Comparison of ENCODE assay signal across 21 cellular contexts in the genomic region with DNA sequence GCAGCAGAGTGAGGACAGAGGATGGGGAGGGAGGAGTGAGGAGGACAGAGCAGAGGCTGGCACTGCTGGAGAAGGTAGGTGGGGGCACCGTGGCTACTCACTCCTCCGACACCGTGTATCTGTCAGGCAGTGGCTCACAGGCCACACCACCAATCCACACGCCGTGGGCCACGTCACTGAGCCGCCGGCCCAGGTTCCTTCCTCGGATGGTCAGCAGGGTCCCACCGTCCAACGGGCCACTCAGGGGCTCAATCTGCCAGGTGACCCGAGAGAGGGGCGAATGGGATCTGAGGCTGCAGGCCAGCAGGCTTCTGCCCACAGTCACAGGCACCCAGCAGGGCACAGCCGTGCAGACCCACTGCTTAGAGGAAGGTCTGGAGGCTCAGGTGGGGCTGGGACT. TPM values are rescaled to one million over a fixed set of nuclear protein-coding genes. Genes with fewer than 3 reads are reported as not detected.
DNase-seq lines count a peak whose midpoint lies in the region; ATAC-seq, FAIRE-seq and TF ChIP-seq lines count a peak whose summit lies in the region.
"Had no signal": no experiment of that assay in that cellular context is flagged by ENCODE, and none has a peak within 500 bp of the region (broad histone marks: within the 10 kb centered on the region; RNA-seq: fewer than 3 reads in every experiment).

No MANE protein-coding gene starts in this region.

- DNase-seq in CD8-positive, alpha-beta T cell: no peak
- DNase-seq in glutamatergic neuron: no peak
- no peak for DNase-seq in SK-N-DZ (ENCODE audit: low spot score)
- no peak for DNase-seq in urothelium cell line (ENCODE audit: low spot score)
- DNase-seq: ACHN, HCEC 1CT, MV-4-11, NCI-H1417, NCI-H187, NCI-H2227 treated with DMSO at 0.1 percent for 48 hours, NCI-H510A treated with DMSO at 0.1 percent for 48 hours, NCI-H82, SHP77 treated with DMSO at 0.1 percent for 48 hours had no signal

- no peaks in the 10 kb centered on the region for H3K9me3 Mint-ChIP-seq in CD8-positive, alpha-beta T cell
- H3K9me3 Mint-ChIP-seq in activated T-helper 17 cell treated with anti-CD3 and anti-CD28 coated beads, Interleukin-2, amount 50 U/mL, for 72 hours: no peaks in the 10 kb centered on the region
- peaks cover 5% of the 10 kb centered on the region for H3K9me3 Mint-ChIP-seq in glutamatergic neuron (ENCODE audit: unreplicated experiment)
- H3K9me3 Mint-ChIP-seq in stimulated activated memory B cell treated with anti-CD40 and anti-IgM and Interleukin-4, amounts not matched to agents 10 μg/mL and 1 μg/mL and 100 μg/mL, for 72 hours: no peaks in the 10 kb centered on the region

- no peaks in the 10 kb centered on the region for H3K27me3 Mint-ChIP-seq in CD8-positive, alpha-beta T cell (ENCODE audit: low read depth)
- no peaks in the 10 kb centered on the region for H3K27me3 Mint-ChIP-seq in activated T-helper 17 cell treated with anti-CD3 and anti-CD28 coated beads, Interleukin-2, amount 50 U/mL, for 72 hours
- H3K27me3 Mint-ChIP-seq in glutamatergic neuron (ENCODE audit: unreplicated experiment): peaks cover 14% of the 10 kb centered on the region
- H3K27me3 Mint-ChIP-seq in stimulated activated memory B cell treated with anti-CD40 and anti-IgM and Interleukin-4, amounts not matched to agents 10 μg/mL and 1 μg/mL and 100 μg/mL, for 72 hours: no peaks in the 10 kb centered on the region

- H3K4me1 ChIP-seq in CD8-positive, alpha-beta T cell (ENCODE audit: insufficient read depth, low read length): peaks cover 30% of the 10 kb centered on the region

- H3K27ac ChIP-seq in CD8-positive, alpha-beta T cell (ENCODE audit: low read depth, low read length): no peak overlapping the region
- H3K27ac ChIP-seq: HL-60, KMS-11 had no signal

- no peak overlapping the region for H3K4me3 ChIP-seq in CD8-positive, alpha-beta T cell (ENCODE audit: low read depth, low read length)

- intact Hi-C loops in CD8-positive, alpha-beta T cell (cut with DNase I, micrococcal nuclease): no loop called here

- no peaks in the 10 kb centered on the region for H3K9me3 ChIP-seq in CD8-positive, alpha-beta T cell (ENCODE audit: low read length)

- CTCF ChIA-PET in CD8-positive, alpha-beta T cell (lab: Charles Lee): no interaction called here

- peak overlapping the region; percentile 79 for H3K27ac Mint-ChIP-seq in CD8-positive, alpha-beta T cell
- H3K27ac Mint-ChIP-seq in activated T-helper 17 cell treated with anti-CD3 and anti-CD28 coated beads, Interleukin-2, amount 50 U/mL, for 72 hours: peak overlapping the region; percentile 67
- H3K27ac Mint-ChIP-seq in glutamatergic neuron (ENCODE audit: unreplicated experiment): peak overlapping the region; percentile 52
- peak overlapping the region; percentile 91 for H3K27ac Mint-ChIP-seq in stimulated activated memory B cell treated with anti-CD40 and anti-IgM and Interleukin-4, amounts not matched to agents 10 μg/mL and 1 μg/mL and 100 μg/mL, for 72 hours

- POLR2A ChIA-PET in CD8-positive, alpha-beta T cell (lab: Charles Lee): no interaction called here

- no peaks in the 10 kb centered on the region for H3K27me3 ChIP-seq in CD8-positive, alpha-beta T cell (ENCODE audit: insufficient read depth, low read length)

- no peaks in the 10 kb centered on the region for H3K36me3 ChIP-seq in CD8-positive, alpha-beta T cell (ENCODE audit: insufficient read depth, low read length)

- no peak for TF ChIP-seq CTCF in CD8-positive, alpha-beta T cell (IDR thresholded peaks at IDR 0.05)
- TF ChIP-seq CTCF in glutamatergic neuron (IDR thresholded peaks at IDR 0.05; ENCODE audit: partially characterized antibody, unreplicated experiment): no peak

- H3K4me3 Mint-ChIP-seq in CD8-positive, alpha-beta T cell: no peak overlapping the region
- H3K4me3 Mint-ChIP-seq in activated T-helper 17 cell treated with anti-CD3 and anti-CD28 coated beads, Interleukin-2, amount 50 U/mL, for 72 hours: no peak overlapping the region
- H3K4me3 Mint-ChIP-seq in glutamatergic neuron (ENCODE audit: unreplicated experiment): no peak overlapping the region
- H3K4me3 Mint-ChIP-seq in stimulated activated memory B cell treated with anti-CD40 and anti-IgM and Interleukin-4, amounts not matched to agents 10 μg/mL and 1 μg/mL and 100 μg/mL, for 72 hours: no peak overlapping the region

- no peak for FAIRE-seq in urothelium cell line (lab: Jason Lieb, UNC)

- peaks cover 47% of the 10 kb centered on the region for H3K4me1 Mint-ChIP-seq in CD8-positive, alpha-beta T cell (ENCODE audit: low read depth)
- peaks cover 6% of the 10 kb centered on the region for H3K4me1 Mint-ChIP-seq in activated T-helper 17 cell treated with anti-CD3 and anti-CD28 coated beads, Interleukin-2, amount 50 U/mL, for 72 hours
- peaks cover 17% of the 10 kb centered on the region for H3K4me1 Mint-ChIP-seq in glutamatergic neuron (ENCODE audit: low read depth, unreplicated experiment)
- H3K4me1 Mint-ChIP-seq in stimulated activated memory B cell treated with anti-CD40 and anti-IgM and Interleukin-4, amounts not matched to agents 10 μg/mL and 1 μg/mL and 100 μg/mL, for 72 hours: peaks cover 64% of the 10 kb centered on the region

- no peak for ATAC-seq in CD8-positive, alpha-beta T cell
- ATAC-seq in activated T-helper 17 cell treated with anti-CD3 and anti-CD28 coated beads, Interleukin-2, amount 50 U/mL, for 72 hours (replicated peaks): no peak
- no peak for ATAC-seq in stimulated activated memory B cell treated with anti-CD40 and anti-IgM and Interleukin-4, amounts not matched to agents 10 μg/mL and 1 μg/mL and 100 μg/mL, for 72 hours
- ATAC-seq in activated CD4-positive, CD25-positive, alpha-beta regulatory T cell treated with anti-CD3 and anti-CD28 coated beads, Interleukin-2, amount 50 U/mL, for 24 hours: no peak
- ATAC-seq: SK-N-SH treated with all-trans-retinoic acid at 6 μM for 48 hours had no signal

- H3K36me3 Mint-ChIP-seq in CD8-positive, alpha-beta T cell: no peaks in the 10 kb centered on the region
- no peaks in the 10 kb centered on the region for H3K36me3 Mint-ChIP-seq in activated T-helper 17 cell treated with anti-CD3 and anti-CD28 coated beads, Interleukin-2, amount 50 U/mL, for 72 hours (ENCODE audit: low read depth)
- no peaks in the 10 kb centered on the region for H3K36me3 Mint-ChIP-seq in glutamatergic neuron (ENCODE audit: unreplicated experiment)
- H3K36me3 Mint-ChIP-seq in stimulated activated memory B cell treated with anti-CD40 and anti-IgM and Interleukin-4, amounts not matched to agents 10 μg/mL and 1 μg/mL and 100 μg/mL, for 72 hours: no peaks in the 10 kb centered on the region

RNA-seq across cellular contexts. Expression of a gene that starts 30.5 kb away (rescaled TPM):
- total RNA-seq in CD8-positive, alpha-beta T cell: not detected
- not detected for total RNA-seq in activated T-helper 17 cell treated with anti-CD3 and anti-CD28 coated beads, Interleukin-2, amount 50 U/mL, for 72 hours
- not detected for total RNA-seq in glutamatergic neuron (ENCODE audit: unreplicated experiment)
- polyA plus RNA-seq in SK-N-DZ (2014; cell fraction: cytosol; rRNA removed): not detected in 2 replicates
- not detected in 2 replicates for polyA plus RNA-seq in SK-N-DZ (2014; cell fraction: nucleus; rRNA removed)
- total RNA-seq: HT1080, RPMI7951 had no signal

RNA-seq across cellular contexts. Expression of a gene that starts 33.0 kb away (rescaled TPM):
- 10 to 100 TPM; 84.7 to 96.8 TPM for total RNA-seq in CD8-positive, alpha-beta T cell
- total RNA-seq in activated T-helper 17 cell treated with anti-CD3 and anti-CD28 coated beads, Interleukin-2, amount 50 U/mL, for 72 hours: 1 to 10 TPM; 6.2 to 7.4 TPM
- total RNA-seq in glutamatergic neuron (ENCODE audit: unreplicated experiment): 72.2 TPM
- 31.9 and 32.6 TPM in 2 replicates for polyA plus RNA-seq in SK-N-DZ (2014; cell fraction: cytosol; rRNA removed)
- 44.3 and 89.8 TPM in 2 replicates for polyA plus RNA-seq in SK-N-DZ (2014; cell fraction: nucleus; rRNA removed)

RNA-seq across cellular contexts. Expression of a gene that starts 45.1 kb away (rescaled TPM):
- not detected for total RNA-seq in CD8-positive, alpha-beta T cell
- not detected for total RNA-seq in activated T-helper 17 cell treated with anti-CD3 and anti-CD28 coated beads, Interleukin-2, amount 50 U/mL, for 72 hours
- not detected for total RNA-seq in glutamatergic neuron (ENCODE audit: unreplicated experiment)
- polyA plus RNA-seq in SK-N-DZ (2014; cell fraction: cytosol; rRNA removed): not detected in 2 replicates
- polyA plus RNA-seq in SK-N-DZ (2014; cell fraction: nucleus; rRNA removed): not detected in 2 replicates
- total RNA-seq: HT1080, RPMI7951 had no signal
